In genomic region chr4:46975841-46976551, GRCh38 we compare ENCODE assay signal across 1 cellular context.
TF ChIP-seq lines count a peak whose summit lies in the region.

No MANE protein-coding gene starts in this region.

TF ChIP-seq in GM12878, 131 proteins besides CTCF, POLR2A, EP300 and RAD21 (continued from another document):
- TF ChIP-seq ATF3 (IDR thresholded peaks at IDR 0.05; ENCODE audit: borderline replicate concordance, extremely low read depth, low read depth, low read length) (no peak), MEF2B (IDR thresholded peaks at IDR 0.05; ENCODE audit: partially characterized antibody, poor library complexity, severe bottlenecking) (no peak), RELB (IDR thresholded peaks at IDR 0.05; ENCODE audit: low read depth) (no peak), ZNF384 (IDR thresholded peaks at IDR 0.05; ENCODE audit: borderline replicate concordance, low read depth, low read length) (peak; percentile 98), CBX3 (IDR thresholded peaks at IDR 0.05; ENCODE audit: borderline replicate concordance, low read depth) (no peak), KDM1A (IDR thresholded peaks at IDR 0.05; ENCODE audit: borderline replicate concordance) (no peak), CEBPZ (IDR thresholded peaks at IDR 0.05; ENCODE audit: low read depth, low read length) (no peak), ZBTB40 (IDR thresholded peaks at IDR 0.05; ENCODE audit: borderline replicate concordance) (no peak), BRCA1 (IDR thresholded peaks at IDR 0.05; ENCODE audit: low read depth, low read length) (no peak), ESRRA (IDR thresholded peaks at IDR 0.05; ENCODE audit: low read length) (no peak), TCF7 (IDR thresholded peaks at IDR 0.05; ENCODE audit: borderline replicate concordance) (no peak), HSF1 (IDR thresholded peaks at IDR 0.05; ENCODE audit: low read depth, low read length) (no peak), ZNF592 (IDR thresholded peaks at IDR 0.05) (no peak), BHLHE40 (IDR thresholded peaks at IDR 0.05; ENCODE audit: borderline replicate concordance in 1 of 2, low read depth in 2 of 2, low read length in 1 of 2) (no peak), IRF3 (IDR thresholded peaks at IDR 0.05) (no peak), ZNF217 (IDR thresholded peaks at IDR 0.05) (no peak), YBX1 (IDR thresholded peaks at IDR 0.05) (no peak), HDAC6 (IDR thresholded peaks at IDR 0.05; ENCODE audit: unreplicated experiment) (no peak), ZNF274 (IDR thresholded peaks at IDR 0.05; ENCODE audit: insufficient read depth, insufficient read length) (no peak), SUZ12 (IDR thresholded peaks at IDR 0.05; ENCODE audit: unreplicated experiment) (no peak), ZNF207 (IDR thresholded peaks at IDR 0.05; ENCODE audit: borderline replicate concordance) (no peak), PAX5 (IDR thresholded peaks at IDR 0.05; ENCODE audit: borderline replicate concordance, low read depth, low read length) (no peak), EED (IDR thresholded peaks at IDR 0.05; ENCODE audit: low read depth) (no peak), ZSCAN29 (IDR thresholded peaks at IDR 0.05) (no peak), HCFC1 (IDR thresholded peaks at IDR 0.05; ENCODE audit: low read length) (no peak), SPI1 (IDR thresholded peaks at IDR 0.05; ENCODE audit: borderline replicate concordance, insufficient read depth, low read depth, low read length) (peak; percentile 94), ZNF622 (IDR thresholded peaks at IDR 0.05) (no peak), SUPT20H (IDR thresholded peaks at IDR 0.05; ENCODE audit: borderline replicate concordance, control insufficient read depth, low read depth, low read length) (no peak), MAX (IDR thresholded peaks at IDR 0.05; ENCODE audit: low read depth, low read length) (no peak), CBX5 (IDR thresholded peaks at IDR 0.05; ENCODE audit: low read depth) (0 out of 2 replicates have a peak, but pooled peaks have one; percentile 43), STAT1 (conservative IDR thresholded peaks at IDR 0.05) (no peak), FOS (IDR thresholded peaks at IDR 0.05; ENCODE audit: borderline replicate concordance, extremely low read depth, insufficient read length) (no peak), BCLAF1 (IDR thresholded peaks at IDR 0.05) (no peak), IKZF2 (IDR thresholded peaks at IDR 0.05) (peak; percentile 27 to 29; a peak in 1 of 4 replicates), SMAD5 (IDR thresholded peaks at IDR 0.05; ENCODE audit: low read depth) (no peak), GABPA (IDR thresholded peaks at IDR 0.05; ENCODE audit: low read depth) (no peak), RELA (IDR thresholded peaks at IDR 0.05; ENCODE audit: borderline replicate concordance, partially characterized antibody) (no peak)
